ENCODE assay signal across 25 cellular contexts in the genomic region with DNA sequence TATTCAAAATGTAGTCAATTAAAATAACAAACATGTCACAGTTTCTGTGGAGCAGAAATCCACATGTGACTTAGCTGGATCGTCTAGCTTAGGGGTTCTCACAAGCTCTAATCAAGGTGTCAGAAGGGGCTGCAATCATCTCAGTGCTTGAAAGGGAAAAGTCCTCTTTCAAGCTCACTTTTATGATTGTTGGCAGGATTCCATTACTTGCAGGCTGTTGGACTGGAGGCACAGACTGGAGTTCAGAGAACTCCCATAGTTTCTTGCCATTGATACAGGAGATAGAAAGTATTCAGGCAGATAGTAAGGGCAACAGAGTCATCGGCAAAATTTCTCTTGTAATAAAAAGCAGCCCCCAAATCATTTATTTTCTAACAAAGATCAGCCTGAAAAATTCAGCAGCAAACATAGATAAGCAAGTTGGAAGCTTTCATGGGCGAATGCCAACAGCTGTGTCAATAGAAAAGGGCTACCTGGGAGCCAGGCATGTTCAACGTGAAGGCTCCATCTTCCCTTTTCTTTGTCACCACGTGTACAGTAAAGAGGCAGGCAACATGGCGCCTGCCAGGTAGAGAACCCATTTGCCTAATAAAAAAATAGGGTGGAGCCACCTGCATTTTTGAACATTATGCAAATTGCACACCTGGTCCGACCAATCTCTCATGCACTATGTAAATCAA.
DNase-seq lines count a peak whose midpoint lies in the region; ATAC-seq, FAIRE-seq and TF ChIP-seq lines count a peak whose summit lies in the region.
"Had no signal": no experiment of that assay in that cellular context is flagged by ENCODE, and none has a peak within 500 bp of the region (broad histone marks: within the 10 kb centered on the region; RNA-seq: fewer than 3 reads in every experiment).

No MANE protein-coding gene starts in this region.

- ATAC-seq in pancreas: peak; percentile 87 to 91 (median 90)
- no peak for ATAC-seq in psoas muscle
- ATAC-seq: activated CD8-positive, alpha-beta memory T cell treated with anti-CD3 and anti-CD28 coated beads, Interleukin-2, amount 10 ng/mL, durations not matched to agents 7 days and 5 days; activated T-helper 17 cell treated with anti-CD3 and anti-CD28 coated beads, Interleukin-2, amount 50 U/mL, for 72 hours; foreskin keratinocyte; GM12878; naive thymus-derived CD8-positive, alpha-beta T cell had no signal

- peak overlapping the region in 3 of 4 donors; percentile 25 to 48 (median 36) for H3K27ac ChIP-seq in pancreas
- H3K27ac ChIP-seq in coronary artery: no peak overlapping the region
- H3K27ac ChIP-seq in psoas muscle: no peak overlapping the region
- H3K27ac ChIP-seq: foreskin keratinocyte, parathyroid adenoma, RWPE1 had no signal

- FAIRE-seq in pancreas (lab: Jason Lieb, UNC): no peak
- FAIRE-seq: GM12878, TTC549 had no signal

- H3K27me3 ChIP-seq in pancreas: no peaks in the 10 kb centered on the region
- no peaks in the 10 kb centered on the region for H3K27me3 ChIP-seq in psoas muscle (ENCODE audit: insufficient read depth in 3 of 3, low read length in 2 of 3)
- H3K27me3 ChIP-seq: foreskin keratinocyte had no signal

- no peak for TF ChIP-seq CTCF in pancreas (IDR thresholded peaks at IDR 0.05)
- no peak for TF ChIP-seq CTCF in coronary artery (IDR thresholded peaks at IDR 0.05)
- no peak for TF ChIP-seq CTCF in psoas muscle (IDR thresholded peaks at IDR 0.05)

- H3K4me1 ChIP-seq in pancreas (peaks cover 0 to 5% (median 3%) of the 10 kb centered on the region in 3 donors), psoas muscle (no peaks in the 10 kb centered on the region)
- H3K4me1 ChIP-seq: parathyroid adenoma had no signal

- H3K4me3 ChIP-seq in pancreas (no peak overlapping the region), coronary artery (no peak overlapping the region), psoas muscle (no peak overlapping the region)
- H3K4me3 ChIP-seq: GM12878, smooth muscle cell had no signal

- H3K36me3 ChIP-seq in pancreas (no peaks in the 10 kb centered on the region), psoas muscle (ENCODE audit: insufficient read depth in 1 of 2, low read depth in 1 of 2) (no peaks in the 10 kb centered on the region)

- H3K9me3 ChIP-seq in pancreas (no peaks in the 10 kb centered on the region), psoas muscle (no peaks in the 10 kb centered on the region)

- 24 to 26% methylated on average over 7 of the region's 7 CpGs for WGBS in pancreas, 2 donors
- WGBS in psoas muscle, 3 donors: 79 to 81% (median 80%) methylated on average over 7 of the region's 7 CpGs

- DNase-seq in NCI-H1417 (lab: John Stamatoyannopoulos, UW) (peak in 2 of 3 experiments; percentile 35 to 41), NCI-H1417 treated with DMSO at 0.1 percent for 48 hours (lab: John Stamatoyannopoulos, UW) (no peak), NCI-H146 (lab: John Stamatoyannopoulos, UW) (peak; percentile 93), SHP77 treated with DMSO at 0.1 percent for 48 hours (lab: John Stamatoyannopoulos, UW) (peak; percentile 75), pancreas (peak; percentile 45 to 86 (median 84)), coronary artery (ENCODE audit: low spot score) (no peak), psoas muscle (no peak)
- no peak for DNase-seq in activated naive CD4-positive, alpha-beta T cell treated with anti-CD3 and anti-CD28 coated beads, Interleukin-2, amount 50 U/mL, for 16 hours
- DNase-seq: 8988T; activated CD4-positive, alpha-beta T cell treated with anti-CD3 and anti-CD28 coated beads for 48 hours; activated CD8-positive, alpha-beta memory T cell treated with anti-CD3 and anti-CD28 coated beads, Interleukin-2, amount 10 ng/mL, durations not matched to agents 7 days and 5 days; Calu3; foreskin keratinocyte; HCEC 1CT; hypothalamus; mesenchymal stem cell; naive thymus-derived CD8-positive, alpha-beta T cell; stimulated activated CD4-positive, alpha-beta T cell treated with anti-CD3 and anti-CD28 coated beads, Interleukin-4, amount 100 ng/mL, for 1 hour; SW 1271 had no signal

- intact Hi-C loops in pancreas (cut with DNase I): no loop called here
- intact Hi-C loops in psoas muscle (cut with DNase I): no loop called here

Comparison
In these comparisons a context has a peak if more than half of its experiments do, and no peak if none do; other contexts are left out.
1. DNase-seq: peak in NCI-H1417 (2 of 3), NCI-H146 (single experiment), SHP77 treated with DMSO at 0.1 percent for 48 hours (single experiment) and pancreas (6 of 6); none in NCI-H1417 treated with DMSO at 0.1 percent for 48 hours (single experiment), coronary artery (single experiment), psoas muscle (0 of 2) and activated naive CD4-positive, alpha-beta T cell treated with anti-CD3 and anti-CD28 coated beads, Interleukin-2, amount 50 U/mL, for 16 hours (single experiment).
2. ATAC-seq: peak in pancreas (4 of 4); none in psoas muscle (0 of 4).
3. H3K27ac ChIP-seq: peak in pancreas (3 of 4); none in coronary artery (0 of 2) and psoas muscle (single experiment).